In genomic region chr16:73018796-73019455, GRCh38 we compare ENCODE assay signal across 14 cellular contexts. TPM values are rescaled to one million over a fixed set of nuclear protein-coding genes. Genes with fewer than 3 reads are reported as not detected.
DNase-seq lines count a peak whose midpoint lies in the region; ATAC-seq and TF ChIP-seq lines count a peak whose summit lies in the region.
"Had no signal": no experiment of that assay in that cellular context is flagged by ENCODE, and none has a peak within 500 bp of the region (broad histone marks: within the 10 kb centered on the region; RNA-seq: fewer than 3 reads in every experiment).

No MANE protein-coding gene starts in this region.

- peak overlapping the region; percentile 75 for H3K27ac ChIP-seq in left ventricle myocardium inferior (replicated peaks)
- H3K27ac ChIP-seq in right cardiac atrium (ENCODE audit: low read length), result no peak overlapping the region
- H3K27ac ChIP-seq in parathyroid adenoma, result peak overlapping the region; percentile 80
- H3K27ac ChIP-seq: left lung had no signal

- POLR2A ChIA-PET in T-cell (lab: Charles Lee), result no interaction called here

- no peak overlapping the region for H3K4me2 ChIP-seq in parathyroid adenoma (ENCODE audit: low read length)

- no peaks in the 10 kb centered on the region for H3K9me3 Mint-ChIP-seq in chondrocyte (ENCODE audit: low read depth)
- no peaks in the 10 kb centered on the region for H3K9me3 Mint-ChIP-seq in T-cell
- H3K9me3 Mint-ChIP-seq: activated B cell treated with CpG ODN at 0.5 μM for 24 hours; stimulated activated naive CD8-positive, alpha-beta T cell treated with anti-CD3 and anti-CD28 coated beads, Interleukin-15, amount 100 ng/mL, for 72 hours had no signal

- intact Hi-C loops in left ventricle myocardium inferior (cut with micrococcal nuclease), result no loop called here
- intact Hi-C loops in right cardiac atrium (cut with DNase I), result no loop called here

- H3K4me3 ChIP-seq in left ventricle myocardium inferior, result no peak overlapping the region
- H3K4me3 ChIP-seq in right cardiac atrium (ENCODE audit: low read length), result no peak overlapping the region
- no peak overlapping the region for H3K4me3 ChIP-seq in parathyroid adenoma (ENCODE audit: low read depth, low read length)
- H3K4me3 ChIP-seq: left lung had no signal

- H3K27me3 ChIP-seq in left ventricle myocardium inferior (ENCODE audit: low read depth), result no peaks in the 10 kb centered on the region
- H3K27me3 ChIP-seq in right cardiac atrium (ENCODE audit: control insufficient read depth, insufficient read depth), result no peaks in the 10 kb centered on the region
- no peaks in the 10 kb centered on the region for H3K27me3 ChIP-seq in parathyroid adenoma (ENCODE audit: control insufficient read depth, insufficient read depth, low read length)
- H3K27me3 ChIP-seq: left lung had no signal

- H3K4me1 Mint-ChIP-seq in chondrocyte (ENCODE audit: low read depth) (peaks cover 83% of the 10 kb centered on the region), T-cell (no peaks in the 10 kb centered on the region)
- H3K4me1 Mint-ChIP-seq: stimulated activated naive CD8-positive, alpha-beta T cell treated with anti-CD3 and anti-CD28 coated beads, Interleukin-15, amount 100 ng/mL, for 72 hours had no signal

- H3K36me3 ChIP-seq in left ventricle myocardium inferior (no peaks in the 10 kb centered on the region), parathyroid adenoma (ENCODE audit: control insufficient read depth, insufficient read depth, low read length) (no peaks in the 10 kb centered on the region)
- H3K36me3 ChIP-seq: left lung had no signal

- H3K27me3 Mint-ChIP-seq in chondrocyte (ENCODE audit: low read depth) (no peaks in the 10 kb centered on the region), T-cell (no peaks in the 10 kb centered on the region)
- H3K27me3 Mint-ChIP-seq: activated B cell treated with CpG ODN at 0.5 μM for 24 hours; stimulated activated naive CD8-positive, alpha-beta T cell treated with anti-CD3 and anti-CD28 coated beads, Interleukin-15, amount 100 ng/mL, for 72 hours had no signal

- H3K4me3 Mint-ChIP-seq in chondrocyte (ENCODE audit: unreplicated experiment) (peak overlapping the region; percentile 56), T-cell (no peak overlapping the region)
- H3K4me3 Mint-ChIP-seq: activated B cell treated with CpG ODN at 0.5 μM for 24 hours; stimulated activated naive CD8-positive, alpha-beta T cell treated with anti-CD3 and anti-CD28 coated beads, Interleukin-15, amount 100 ng/mL, for 72 hours had no signal

- TF ChIP-seq CTCF in left ventricle myocardium inferior (IDR thresholded peaks at IDR 0.05; ENCODE audit: borderline replicate concordance), result no peak
- TF ChIP-seq CTCF in chondrocyte (IDR thresholded peaks at IDR 0.05), result no peak
- no peak for TF ChIP-seq CTCF in parathyroid adenoma (IDR thresholded peaks at IDR 0.05)

- H3K79me2 ChIP-seq in parathyroid adenoma, result peaks cover 74% of the 10 kb centered on the region

- no peak overlapping the region for H3K9ac ChIP-seq in parathyroid adenoma

- peak overlapping the region; percentile 39 for H2AFZ ChIP-seq in parathyroid adenoma

- H3K9me3 ChIP-seq in left ventricle myocardium inferior (replicated peaks) (no peaks in the 10 kb centered on the region), right cardiac atrium (ENCODE audit: control insufficient read depth, low read length) (no peaks in the 10 kb centered on the region), parathyroid adenoma (ENCODE audit: control insufficient read depth, low read length) (no peaks in the 10 kb centered on the region)
- H3K9me3 ChIP-seq: left lung had no signal

- ATAC-seq in right cardiac atrium, result no peak
- no peak for ATAC-seq in T-cell (replicated peaks in 1 of 4)
- no peak for ATAC-seq in HG02798 (IDR thresholded peaks at IDR 0.05; ENCODE audit: poor library complexity, unreplicated experiment)
- ATAC-seq: left lung; stimulated activated naive CD8-positive, alpha-beta T cell treated with anti-CD3 and anti-CD28 coated beads, Interleukin-15, amount 100 ng/mL, for 72 hours had no signal

- H3K4me1 ChIP-seq in left ventricle myocardium inferior (peaks cover 73% of the 10 kb centered on the region), right cardiac atrium (ENCODE audit: control insufficient read depth, insufficient read depth, low read length) (peaks cover 28% of the 10 kb centered on the region), parathyroid adenoma (peaks cover 49% of the 10 kb centered on the region)

- H3K36me3 Mint-ChIP-seq in chondrocyte (ENCODE audit: low read depth) (no peaks in the 10 kb centered on the region), T-cell (no peaks in the 10 kb centered on the region)

- 70% methylated on average over 19 of the region's 19 CpGs for WGBS in right cardiac atrium

- H3K27ac Mint-ChIP-seq in chondrocyte (ENCODE audit: unreplicated experiment) (peak overlapping the region; percentile 98), T-cell (no peak overlapping the region)
- H3K27ac Mint-ChIP-seq: activated B cell treated with CpG ODN at 0.5 μM for 24 hours; stimulated activated naive CD8-positive, alpha-beta T cell treated with anti-CD3 and anti-CD28 coated beads, Interleukin-15, amount 100 ng/mL, for 72 hours had no signal

- no peak for DNase-seq in left ventricle myocardium inferior
- no peak for DNase-seq in right cardiac atrium
- DNase-seq in chondrocyte (ENCODE audit: low spot score), result no peak
- no peak for DNase-seq in T-cell
- DNase-seq in NCI-H69 (lab: John Stamatoyannopoulos, UW), result no peak
- no peak for DNase-seq in superior temporal gyrus (ENCODE audit: extremely low spot score)
- DNase-seq: activated B cell treated with CpG ODN at 0.5 μM for 24 hours; anterior cingulate cortex; NCI-H1436; stimulated activated naive CD8-positive, alpha-beta T cell treated with anti-CD3 and anti-CD28 coated beads, Interleukin-15, amount 100 ng/mL, for 72 hours; T-helper 1 cell had no signal

- CTCF ChIA-PET in T-cell (lab: Charles Lee), result no interaction called here

RNA-seq across cellular contexts. Expression of gene ZFHX3, which starts 29.0 kb away (rescaled TPM):
- 9.6 TPM for total RNA-seq in left ventricle myocardium inferior
- total RNA-seq in right cardiac atrium, result 10 to 100 TPM in 2 of 4 donors, 1 to 10 TPM in 2; 9.1 to 18.2 (median 11.0) TPM
- 4.3 TPM for polyA plus RNA-seq in right cardiac atrium
- 74.4 to 91.0 TPM (median 86.8 TPM) in 3 replicates for total RNA-seq in chondrocyte
- total RNA-seq in T-cell, result 1 to 10 TPM in 3 of 5 donors, under 1 TPM in 2; 0.35 to 2.1 (median 1.0) TPM
